Comparison of ENCODE assay signal across 11 cellular contexts in genomic region chr11:120302001-120302805, GRCh38. TPM values are rescaled to one million over a fixed set of nuclear protein-coding genes. Genes with fewer than 3 reads are reported as not detected.
DNase-seq lines count a peak whose midpoint lies in the region; ATAC-seq and TF ChIP-seq lines count a peak whose summit lies in the region.
"Had no signal": no experiment of that assay in that cellular context is flagged by ENCODE, and none has a peak within 500 bp of the region (broad histone marks: within the 10 kb centered on the region; RNA-seq: fewer than 3 reads in every experiment).

No MANE protein-coding gene starts in this region.

- no peaks in the 10 kb centered on the region for H3K4me1 ChIP-seq in colonic mucosa
- H3K4me1 ChIP-seq in lung (ENCODE audit: control insufficient read depth in 2 of 2, insufficient read depth in 2 of 2, low read length in 2 of 2): peaks cover 0 to 6% of the 10 kb centered on the region in 2 donors
- H3K4me1 ChIP-seq: SJCRH30 had no signal

- no peak for TF ChIP-seq CTCF in colonic mucosa (IDR thresholded peaks at IDR 0.05)
- TF ChIP-seq CTCF in lung (IDR thresholded peaks at IDR 0.05; ENCODE audit: control extremely low read depth, extremely low read depth): no peak

- H3K27ac Mint-ChIP-seq in activated CD4-positive, alpha-beta T cell treated with anti-CD3 and anti-CD28 coated beads for 36 hours: no peak overlapping the region
- H3K27ac Mint-ChIP-seq: nephron progenitor cell had no signal

- no peak for DNase-seq in activated CD4-positive, alpha-beta T cell treated with anti-CD3 and anti-CD28 coated beads for 36 hours
- no peak for DNase-seq in activated CD4-positive, alpha-beta T cell treated with anti-CD3 and anti-CD28 coated beads for 1 hour
- DNase-seq in colonic mucosa (peak; percentile 77), lung (ENCODE audit: low spot score) (peak; percentile 86), ureter (ENCODE audit: low spot score) (peak; percentile 89), T1000 (lab: John Stamatoyannopoulos, UW) (no peak), NCI-H2171 treated with DMSO at 0.1 percent for 48 hours (lab: John Stamatoyannopoulos, UW) (no peak), KG1 (lab: John Stamatoyannopoulos, UW) (no peak)

- no peaks in the 10 kb centered on the region for H3K36me3 Mint-ChIP-seq in activated CD4-positive, alpha-beta T cell treated with anti-CD3 and anti-CD28 coated beads for 36 hours (ENCODE audit: low read depth)

- peak overlapping the region; percentile 47 for H3K27ac ChIP-seq in colonic mucosa
- H3K27ac ChIP-seq in lung (ENCODE audit: low read depth in 1 of 2, low read length in 1 of 2): peak overlapping the region in 1 of 2 donors; percentile 46
- H3K27ac ChIP-seq: SJCRH30 had no signal

- H3K36me3 ChIP-seq in colonic mucosa: no peaks in the 10 kb centered on the region
- no peaks in the 10 kb centered on the region for H3K36me3 ChIP-seq in lung (ENCODE audit: control insufficient read depth in 2 of 2, insufficient read depth in 2 of 2, low read length in 2 of 2)
- H3K36me3 ChIP-seq: SJCRH30 had no signal

- peak; percentile 15 for ATAC-seq in activated CD4-positive, alpha-beta T cell treated with anti-CD3 and anti-CD28 coated beads for 36 hours
- peak; percentile 55 for ATAC-seq in lung (ENCODE audit: insufficient read depth, low FRiP score)

- H3K9me3 Mint-ChIP-seq in activated CD4-positive, alpha-beta T cell treated with anti-CD3 and anti-CD28 coated beads for 36 hours (ENCODE audit: low read depth): no peaks in the 10 kb centered on the region
- H3K9me3 Mint-ChIP-seq: nephron progenitor cell had no signal

- intact Hi-C loops in activated CD4-positive, alpha-beta T cell treated with anti-CD3 and anti-CD28 coated beads for 36 hours (cut with DNase I, micrococcal nuclease): no loop called here
- intact Hi-C loops in colonic mucosa (cut with DNase I): no loop called here

- H3K27me3 ChIP-seq in colonic mucosa (no peaks in the 10 kb centered on the region), lung (ENCODE audit: control insufficient read depth, insufficient read depth) (no peaks in the 10 kb centered on the region)
- H3K27me3 ChIP-seq: SJCRH30 had no signal

- peaks cover 28% of the 10 kb centered on the region for H3K27me3 Mint-ChIP-seq in activated CD4-positive, alpha-beta T cell treated with anti-CD3 and anti-CD28 coated beads for 36 hours

- H3K4me1 Mint-ChIP-seq in activated CD4-positive, alpha-beta T cell treated with anti-CD3 and anti-CD28 coated beads for 36 hours: no peaks in the 10 kb centered on the region

- CTCF ChIA-PET in activated CD4-positive, alpha-beta T cell treated with anti-CD3 and anti-CD28 coated beads for 36 hours (lab: Charles Lee): interaction anchor here (0.6 to 8.7 kb wide), 32 partner anchors 8 to 1466 kb away, joined by 3 to 164 read pairs (median 4); partner anchors contain the start of gene POU2F3

- H3K4me3 ChIP-seq in colonic mucosa: no peak overlapping the region
- no peak overlapping the region for H3K4me3 ChIP-seq in lung
- H3K4me3 ChIP-seq: SJCRH30, smooth muscle cell had no signal

- WGBS in lung, 2 donors: 54 to 81% methylated on average over 6 of the region's 6 CpGs

- POLR2A ChIA-PET in activated CD4-positive, alpha-beta T cell treated with anti-CD3 and anti-CD28 coated beads for 36 hours (lab: Charles Lee): interaction anchor here (1.5 kb wide), 1 partner anchor 66 kb away, joined by 4 read pairs; no protein-coding TSS in a partner anchor

- no peak overlapping the region for H3K4me3 Mint-ChIP-seq in activated CD4-positive, alpha-beta T cell treated with anti-CD3 and anti-CD28 coated beads for 36 hours
- H3K4me3 Mint-ChIP-seq: nephron progenitor cell had no signal

- H3K9ac ChIP-seq in colonic mucosa (ENCODE audit: low read depth in 2 of 2, low read length in 2 of 2): peak overlapping the region in 1 of 2 donors; percentile 43

- H3K9me3 ChIP-seq in colonic mucosa (no peaks in the 10 kb centered on the region), lung (ENCODE audit: control insufficient read depth in 2 of 2, insufficient read depth in 1 of 2, low read length in 1 of 2) (no peaks in the 10 kb centered on the region)
- H3K9me3 ChIP-seq: SJCRH30 had no signal

RNA-seq across cellular contexts. Expression of gene TLCD5, which starts 22.9 kb away (rescaled TPM):
- 1 to 10 TPM in 1 of 2 experiments, under 1 TPM in 1; 0.80 to 1.7 TPM for total RNA-seq in activated CD4-positive, alpha-beta T cell treated with anti-CD3 and anti-CD28 coated beads for 36 hours
- total RNA-seq in colonic mucosa (1 to 10 TPM in 1 of 2 donors, under 1 TPM in 1; 0.62 to 1.3 TPM), lung (10 to 100 TPM in 1 of 2 donors, 1 to 10 TPM in 1; 3.7 to 10.8 TPM), ureter (5.6 TPM)
- 1 to 10 TPM; 2.0 to 2.4 TPM for polyA plus RNA-seq in lung

RNA-seq across cellular contexts. Expression of gene ARHGEF12, which starts 34.0 kb away (rescaled TPM):
- total RNA-seq in activated CD4-positive, alpha-beta T cell treated with anti-CD3 and anti-CD28 coated beads for 36 hours: 10 to 100 TPM; 14.3 to 14.5 TPM
- total RNA-seq in colonic mucosa: 100 to 1,000 TPM in 1 of 2 donors, 10 to 100 TPM in 1; 66.7 to 103 TPM
- 100 to 1,000 TPM in 1 of 2 donors, 10 to 100 TPM in 1; 86.1 to 243 TPM for total RNA-seq in lung
- polyA plus RNA-seq in lung: 10 to 100 TPM; 19.0 to 25.0 TPM
- 163 TPM for total RNA-seq in ureter

Comparison
In these comparisons a context has a peak if more than half of its experiments do, and no peak if none do; other contexts are left out.
1. DNase-seq: peak in colonic mucosa (single experiment), lung (single experiment) and ureter (single experiment); none in activated CD4-positive, alpha-beta T cell treated with anti-CD3 and anti-CD28 coated beads for 36 hours (single experiment), activated CD4-positive, alpha-beta T cell treated with anti-CD3 and anti-CD28 coated beads for 1 hour (single experiment), T1000 (single experiment), NCI-H2171 treated with DMSO at 0.1 percent for 48 hours (single experiment) and KG1 (single experiment).
2. RNA of gene ARHGEF12, which starts 34.0 kb away (total RNA-seq): 86.1 to 243 TPM in lung, 163 TPM in ureter (single experiment) and 66.7 to 103 TPM in colonic mucosa; 14.3 to 14.5 TPM in activated CD4-positive, alpha-beta T cell treated with anti-CD3 and anti-CD28 coated beads for 36 hours; every median in the first group is over 4 times any median in the second.